Comparison of ENCODE assay signal across 19 cellular contexts in genomic region chr10:4506087-4506486, GRCh38.
DNase-seq lines count a peak whose midpoint lies in the region; ATAC-seq and TF ChIP-seq lines count a peak whose summit lies in the region.
"Had no signal": no experiment of that assay in that cellular context is flagged by ENCODE, and none has a peak within 500 bp of the region (broad histone marks: within the 10 kb centered on the region; RNA-seq: fewer than 3 reads in every experiment).

No MANE protein-coding gene starts in this region.

- no peaks in the 10 kb centered on the region for H3K4me1 ChIP-seq in lower lobe of right lung

- H3K27ac ChIP-seq in brain microvascular endothelial cell (no peak overlapping the region), lower lobe of right lung (no peak overlapping the region)

- intact Hi-C loops in lower lobe of right lung (cut with DNase I): no loop called here

- in situ Hi-C loops in brain microvascular endothelial cell (cut with HindIII; ENCODE audit: low pct_ligation_motif_present, low sequenced_read_pairs): no loop called here

- H3K36me3 ChIP-seq in brain microvascular endothelial cell (replicated peaks) (no peaks in the 10 kb centered on the region), lower lobe of right lung (no peaks in the 10 kb centered on the region)

- no peak overlapping the region for H3K4me3 ChIP-seq in brain microvascular endothelial cell (ENCODE audit: low read depth, low read length)
- H3K4me3 ChIP-seq in lower lobe of right lung: no peak overlapping the region

- H3K9me3 ChIP-seq in lower lobe of right lung: no peaks in the 10 kb centered on the region

- H3K27me3 ChIP-seq in brain microvascular endothelial cell (replicated peaks) (no peaks in the 10 kb centered on the region), lower lobe of right lung (ENCODE audit: low read depth) (no peaks in the 10 kb centered on the region)

- DNase-seq in M059J (ENCODE audit: low read depth): peak; percentile 5
- DNase-seq in brain microvascular endothelial cell: peak; percentile 11
- DNase-seq in iris pigment epithelial cell (ENCODE audit: low read depth): peak; percentile 20
- DNase-seq in CD1c-positive myeloid dendritic cell (ENCODE audit: extremely low spot score): no peak
- no peak for DNase-seq in NCI-H146 (lab: John Stamatoyannopoulos, UW)
- no peak for DNase-seq in GM19238 (ENCODE audit: insufficient read length, low spot score)
- no peak for DNase-seq in lower lobe of right lung
- DNase-seq: C1 segment of cervical spinal cord; CD8-positive, alpha-beta T cell; DMS 273 treated with DMSO at 0.1 percent for 48 hours; DMS79; Karpas-422; MV-4-11; NCI-H1105; NCI-H1436 treated with DMSO at 0.1 percent for 48 hours; NCI-H1930; NCI-H2107; NCI-H524; NCI-H748 treated with DMSO at 0.1 percent for 48 hours had no signal

- TF ChIP-seq CTCF in brain microvascular endothelial cell (IDR thresholded peaks at IDR 0.05; ENCODE audit: low read depth, low read length, missing control alignments) (no peak), lower lobe of right lung (IDR thresholded peaks at IDR 0.05) (no peak)

- no peak for ATAC-seq in lower lobe of right lung
- ATAC-seq: CD8-positive, alpha-beta T cell had no signal

Comparison
In these comparisons a context has a peak if more than half of its experiments do, and no peak if none do; other contexts are left out.
1. DNase-seq: peak in M059J (single experiment), brain microvascular endothelial cell (single experiment) and iris pigment epithelial cell (single experiment); none in CD1c-positive myeloid dendritic cell (single experiment), NCI-H146 (single experiment), GM19238 (single experiment) and lower lobe of right lung (single experiment).